In genomic region chr1:59697138-59697811, GRCh38 we compare ENCODE assay signal across 10 cellular contexts.
DNase-seq lines count a peak whose midpoint lies in the region; ATAC-seq and TF ChIP-seq lines count a peak whose summit lies in the region.
"Had no signal": no experiment of that assay in that cellular context is flagged by ENCODE, and none has a peak within 500 bp of the region (broad histone marks: within the 10 kb centered on the region; RNA-seq: fewer than 3 reads in every experiment).

No MANE protein-coding gene starts in this region.

- ATAC-seq in GM19452 (IDR thresholded peaks at IDR 0.05; ENCODE audit: unreplicated experiment) (peak; percentile 73), HG03558 (IDR thresholded peaks at IDR 0.05; ENCODE audit: extremely low read depth, unreplicated experiment) (peak; percentile 48)
- ATAC-seq: HCT116 had no signal

- peak overlapping the region in 4 of 8 donors; percentile 2 to 51 (median 12) for H3K4me3 ChIP-seq in spleen
- no peak overlapping the region for H3K4me3 ChIP-seq in Caco-2 (ENCODE audit: low read depth, low read length)
- H3K4me3 ChIP-seq: lung had no signal

- peak overlapping the region; percentile 74 for H3K4me3 Mint-ChIP-seq in activated T-helper 1 cell treated with anti-CD3 and anti-CD28 coated beads, Interleukin-12 subunit alpha, Interleukin-12 subunit beta, Interleukin-2, Interleukin-4 antibody, amounts not matched to agents 30 ng/mL and 10 ng/mL and 1 ng/mL, durations not matched to agents 14 hours and 24 hours and 36 hours
- no peak overlapping the region for H3K4me3 Mint-ChIP-seq in Caco-2 (ENCODE audit: unreplicated experiment)

- intact Hi-C loops in activated T-helper 1 cell treated with anti-CD3 and anti-CD28 coated beads, Interleukin-12 subunit alpha, Interleukin-12 subunit beta, Interleukin-2, Interleukin-4 antibody, amounts not matched to agents 30 ng/mL and 10 ng/mL and 1 ng/mL, durations not matched to agents 14 hours and 24 hours and 36 hours (cut with micrococcal nuclease) = loop anchor here (1.0 to 10.0 kb wide), 7 partner anchors 220 to 1180 kb away; no protein-coding TSS in a partner anchor
- intact Hi-C loops in spleen (cut with DNase I; ENCODE audit: low total_unique reads) (loop anchor here (5.0 kb wide), 1 partner anchor 955 kb away; no protein-coding TSS in a partner anchor), Caco-2 (cut with micrococcal nuclease; ENCODE audit: unreplicated experiment) (loop anchor here (5.0 kb wide), 2 partner anchors 400 to 510 kb away; partner anchors contain the start of gene FGGY), head of caudate nucleus (cut with DNase I) (loop anchor here (10.0 kb wide), 1 partner anchor 402 kb away; the partner anchor contains the start of gene FGGY)

- peaks cover 4% of the 10 kb centered on the region for H3K9me3 Mint-ChIP-seq in activated T-helper 1 cell treated with anti-CD3 and anti-CD28 coated beads, Interleukin-12 subunit alpha, Interleukin-12 subunit beta, Interleukin-2, Interleukin-4 antibody, amounts not matched to agents 30 ng/mL and 10 ng/mL and 1 ng/mL, durations not matched to agents 14 hours and 24 hours and 36 hours
- H3K9me3 Mint-ChIP-seq in Caco-2 (ENCODE audit: unreplicated experiment) = peaks cover 9% of the 10 kb centered on the region

- BruUV-seq in Caco-2 (replicated peaks; lab: Mats Ljungman, UMichigan) = no TSS peak

- H3K27me3 ChIP-seq in spleen (replicated peaks in 1 of 7) (no peaks in the 10 kb centered on the region), Caco-2 (replicated peaks; ENCODE audit: control insufficient read depth, insufficient read depth, low read length) (no peaks in the 10 kb centered on the region)

- H3K36me3 Mint-ChIP-seq in activated T-helper 1 cell treated with anti-CD3 and anti-CD28 coated beads, Interleukin-12 subunit alpha, Interleukin-12 subunit beta, Interleukin-2, Interleukin-4 antibody, amounts not matched to agents 30 ng/mL and 10 ng/mL and 1 ng/mL, durations not matched to agents 14 hours and 24 hours and 36 hours (ENCODE audit: low read depth) = peaks cover 12% of the 10 kb centered on the region
- H3K36me3 Mint-ChIP-seq in Caco-2 (ENCODE audit: insufficient read depth, unreplicated experiment) = no peaks in the 10 kb centered on the region

- 9 to 21% (median 12%) methylated on average over 8 of the region's 8 CpGs for WGBS in spleen, 5 donors

- CTCF ChIA-PET in Caco-2 (lab: Charles Lee) = no interaction called here

- no peak for TF ChIP-seq CTCF in spleen (IDR thresholded peaks at IDR 0.05 in 8 of 11, conservative IDR thresholded peaks at IDR 0.05 in 3 of 11)
- TF ChIP-seq CTCF in Caco-2 (IDR thresholded peaks at IDR 0.05; ENCODE audit: insufficient read depth in 1 of 2, low read depth in 1 of 2, low read length in 1 of 2, severe bottlenecking in 1 of 2, unreplicated experiment in 1 of 2) = no peak

- H3K9me3 ChIP-seq in spleen (no peaks in the 10 kb centered on the region), Caco-2 (no peaks in the 10 kb centered on the region)

- DNase-seq in activated T-helper 1 cell treated with anti-CD3 and anti-CD28 coated beads, Interleukin-12 subunit alpha, Interleukin-12 subunit beta, Interleukin-2, Interleukin-4 antibody, amounts not matched to agents 30 ng/mL and 10 ng/mL and 1 ng/mL, durations not matched to agents 14 hours and 24 hours and 36 hours (ENCODE audit: low spot score) = peak; percentile 41
- no peak for DNase-seq in spleen
- no peak for DNase-seq in SHP77 (lab: John Stamatoyannopoulos, UW)
- no peak for DNase-seq in Ammon's horn (ENCODE audit: low spot score)
- DNase-seq in Caco-2 = no peak
- no peak for DNase-seq in head of caudate nucleus

- H3K4me1 ChIP-seq in spleen (peaks cover 16 to 51% (median 31%) of the 10 kb centered on the region in 6 donors), Caco-2 (no peaks in the 10 kb centered on the region)

- TF ChIP-seq POLR2A in spleen (IDR thresholded peaks at IDR 0.05) = no peak

- H3K36me3 ChIP-seq in spleen (no peaks in the 10 kb centered on the region), Caco-2 (ENCODE audit: control insufficient read depth, insufficient read depth, low read length) (no peaks in the 10 kb centered on the region)

- no peaks in the 10 kb centered on the region for H3K27me3 Mint-ChIP-seq in activated T-helper 1 cell treated with anti-CD3 and anti-CD28 coated beads, Interleukin-12 subunit alpha, Interleukin-12 subunit beta, Interleukin-2, Interleukin-4 antibody, amounts not matched to agents 30 ng/mL and 10 ng/mL and 1 ng/mL, durations not matched to agents 14 hours and 24 hours and 36 hours (ENCODE audit: insufficient read depth)
- H3K27me3 Mint-ChIP-seq in Caco-2 (ENCODE audit: insufficient read depth, unreplicated experiment) = no peaks in the 10 kb centered on the region

- H3K27ac Mint-ChIP-seq in activated T-helper 1 cell treated with anti-CD3 and anti-CD28 coated beads, Interleukin-12 subunit alpha, Interleukin-12 subunit beta, Interleukin-2, Interleukin-4 antibody, amounts not matched to agents 30 ng/mL and 10 ng/mL and 1 ng/mL, durations not matched to agents 14 hours and 24 hours and 36 hours = peak overlapping the region; percentile 86
- H3K27ac Mint-ChIP-seq in Caco-2 (ENCODE audit: unreplicated experiment) = no peak overlapping the region

- H3K27ac ChIP-seq in spleen = peak overlapping the region in 7 of 8 donors; percentile 52 to 86 (median 67)

- H3K4me1 Mint-ChIP-seq in activated T-helper 1 cell treated with anti-CD3 and anti-CD28 coated beads, Interleukin-12 subunit alpha, Interleukin-12 subunit beta, Interleukin-2, Interleukin-4 antibody, amounts not matched to agents 30 ng/mL and 10 ng/mL and 1 ng/mL, durations not matched to agents 14 hours and 24 hours and 36 hours (ENCODE audit: low read depth) = peaks cover 33% of the 10 kb centered on the region
- H3K4me1 Mint-ChIP-seq in Caco-2 (ENCODE audit: low read depth, unreplicated experiment) = no peaks in the 10 kb centered on the region

- POLR2A ChIA-PET in Caco-2 (lab: Charles Lee) = no interaction called here
